1 cellular context compared by ENCODE assay signal in genomic region chr15:98547255-98547654, GRCh38.
TF ChIP-seq lines count a peak whose summit lies in the region.

No MANE protein-coding gene starts in this region.

TF ChIP-seq in IMR-90, 13 proteins besides CTCF, POLR2A, EP300 and RAD21:
- TF ChIP-seq FOS (IDR thresholded peaks at IDR 0.05; ENCODE audit: low read depth, low read length) (no peak), RFX5 (IDR thresholded peaks at IDR 0.05; ENCODE audit: low read depth, low read length) (no peak)
